ENCODE assay signal across 19 cellular contexts in genomic region chr15:45150997-45151396, GRCh38. TPM values are rescaled to one million over a fixed set of nuclear protein-coding genes. Genes with fewer than 3 reads are reported as not detected.
DNase-seq lines count a peak whose midpoint lies in the region; ATAC-seq and TF ChIP-seq lines count a peak whose summit lies in the region.
"Had no signal": no experiment of that assay in that cellular context is flagged by ENCODE, and none has a peak within 500 bp of the region (broad histone marks: within the 10 kb centered on the region; RNA-seq: fewer than 3 reads in every experiment).

No MANE protein-coding gene starts in this region.

- H3K27ac ChIP-seq in neural progenitor cell, result no peak overlapping the region
- no peak overlapping the region for H3K27ac ChIP-seq in aorta (ENCODE audit: low read depth in 1 of 2, low read length in 2 of 2)
- H3K27ac ChIP-seq: C4-2B, GM23248 had no signal

- no peaks in the 10 kb centered on the region for H3K36me3 Mint-ChIP-seq in activated T-helper 17 cell treated with anti-CD3 and anti-CD28 coated beads, Interleukin-2, amount 50 U/mL, for 72 hours (ENCODE audit: low read depth)
- no peaks in the 10 kb centered on the region for H3K36me3 Mint-ChIP-seq in neural progenitor cell
- H3K36me3 Mint-ChIP-seq: CD4-positive, CD25-positive, alpha-beta regulatory T cell had no signal

- no peaks in the 10 kb centered on the region for H3K27me3 Mint-ChIP-seq in activated T-helper 17 cell treated with anti-CD3 and anti-CD28 coated beads, Interleukin-2, amount 50 U/mL, for 72 hours
- H3K27me3 Mint-ChIP-seq in neural progenitor cell (ENCODE audit: insufficient read depth, low read depth), result peaks cover 12% of the 10 kb centered on the region
- H3K27me3 Mint-ChIP-seq: CD4-positive, CD25-positive, alpha-beta regulatory T cell had no signal

- H3K4me3 ChIP-seq in neural progenitor cell (no peak overlapping the region), aorta (ENCODE audit: low read length in 2 of 2) (no peak overlapping the region)
- H3K4me3 ChIP-seq: GM23248 had no signal

- no peaks in the 10 kb centered on the region for H3K27me3 ChIP-seq in neural progenitor cell
- H3K27me3 ChIP-seq in aorta (ENCODE audit: control insufficient read depth in 1 of 2, insufficient read depth in 2 of 2, low read length in 1 of 2), result no peaks in the 10 kb centered on the region

- H3K9me3 ChIP-seq in neural progenitor cell (ENCODE audit: low read depth), result no peaks in the 10 kb centered on the region
- H3K9me3 ChIP-seq in aorta (ENCODE audit: control insufficient read depth, low read length), result no peaks in the 10 kb centered on the region
- H3K9me3 ChIP-seq: Caco-2 had no signal

- peak overlapping the region; percentile 21 for H3K27ac Mint-ChIP-seq in activated T-helper 17 cell treated with anti-CD3 and anti-CD28 coated beads, Interleukin-2, amount 50 U/mL, for 72 hours
- H3K27ac Mint-ChIP-seq in neural progenitor cell, result peak overlapping the region; percentile 34
- H3K27ac Mint-ChIP-seq: CD4-positive, CD25-positive, alpha-beta regulatory T cell; CD8-positive, alpha-beta T cell had no signal

- 85 to 91% methylated on average over 6 of the region's 6 CpGs for WGBS in aorta, 2 donors

- H3K4me3 Mint-ChIP-seq in activated T-helper 17 cell treated with anti-CD3 and anti-CD28 coated beads, Interleukin-2, amount 50 U/mL, for 72 hours, result no peak overlapping the region
- no peak overlapping the region for H3K4me3 Mint-ChIP-seq in neural progenitor cell
- H3K4me3 Mint-ChIP-seq: CD4-positive, CD25-positive, alpha-beta regulatory T cell; CD8-positive, alpha-beta T cell had no signal

- ATAC-seq in activated T-helper 17 cell treated with anti-CD3 and anti-CD28 coated beads, Interleukin-2, amount 50 U/mL, for 72 hours (replicated peaks), result no peak
- no peak for ATAC-seq in aorta (ENCODE audit: low FRiP score)
- ATAC-seq: CD8-positive, alpha-beta T cell had no signal

- H3K36me3 ChIP-seq in neural progenitor cell (no peaks in the 10 kb centered on the region), aorta (ENCODE audit: control insufficient read depth in 1 of 2, insufficient read depth in 2 of 2, low read length in 1 of 2) (no peaks in the 10 kb centered on the region)

- H3K9me3 Mint-ChIP-seq in activated T-helper 17 cell treated with anti-CD3 and anti-CD28 coated beads, Interleukin-2, amount 50 U/mL, for 72 hours, result no peaks in the 10 kb centered on the region
- peaks cover 2% of the 10 kb centered on the region for H3K9me3 Mint-ChIP-seq in neural progenitor cell
- H3K9me3 Mint-ChIP-seq: CD4-positive, CD25-positive, alpha-beta regulatory T cell; CD8-positive, alpha-beta T cell had no signal

- DNase-seq in neural progenitor cell (ENCODE audit: low spot score) (no peak), aorta (peak; percentile 12 to 35), NCI-H524 (lab: John Stamatoyannopoulos, UW) (no peak), C1 segment of cervical spinal cord (lab: John Stamatoyannopoulos, UW) (no peak), NCI-H187 treated with DMSO at 0.1 percent for 48 hours (lab: John Stamatoyannopoulos, UW) (no peak)
- DNase-seq: Caco-2; CD4-positive, CD25-positive, alpha-beta regulatory T cell; CD8-positive, alpha-beta T cell; DMS153; DND-41; H7; HCEC 1CT had no signal

- H3K79me2 ChIP-seq in neural progenitor cell (ENCODE audit: low read depth), result no peaks in the 10 kb centered on the region

- H2AFZ ChIP-seq in neural progenitor cell (replicated peaks), result no peak overlapping the region
- H2AFZ ChIP-seq: GM23248 had no signal

- no peaks in the 10 kb centered on the region for H4K20me1 ChIP-seq in neural progenitor cell (ENCODE audit: low read depth)

- no peak for TF ChIP-seq CTCF in neural progenitor cell (IDR thresholded peaks at IDR 0.05)

- H3K4me1 ChIP-seq in neural progenitor cell, result peaks cover 13% of the 10 kb centered on the region
- H3K4me1 ChIP-seq in aorta (ENCODE audit: control insufficient read depth in 1 of 2, insufficient read depth in 2 of 2, low read length in 2 of 2), result no peaks in the 10 kb centered on the region

- H3F3A ChIP-seq in neural progenitor cell (ENCODE audit: low read depth), result no peaks in the 10 kb centered on the region

- no peak overlapping the region for H3K9ac ChIP-seq in neural progenitor cell
- H3K9ac ChIP-seq: GM23248 had no signal

- no peaks in the 10 kb centered on the region for H3K4me1 Mint-ChIP-seq in activated T-helper 17 cell treated with anti-CD3 and anti-CD28 coated beads, Interleukin-2, amount 50 U/mL, for 72 hours
- H3K4me1 Mint-ChIP-seq in neural progenitor cell, result peaks cover 21% of the 10 kb centered on the region

- intact Hi-C loops in aorta (cut with DNase I), result no loop called here

- no peak overlapping the region for H3K4me2 ChIP-seq in neural progenitor cell

RNA-seq across cellular contexts. Expression of gene DUOX1, which starts 21.2 kb away (rescaled TPM):
- under 1 TPM; 0.06 to 0.42 TPM for total RNA-seq in activated T-helper 17 cell treated with anti-CD3 and anti-CD28 coated beads, Interleukin-2, amount 50 U/mL, for 72 hours
- total RNA-seq in neural progenitor cell (ENCODE audit: low replicate concordance), result 0.09 and 0.30 TPM in 2 replicates
- total RNA-seq in aorta, result 1 to 10 TPM in 1 of 2 donors, under 1 TPM in 1; 0.71 to 4.5 TPM
- under 1 TPM; 0.13 to 0.46 TPM for polyA plus RNA-seq in aorta
- total RNA-seq: A172; CD4-positive, CD25-positive, alpha-beta regulatory T cell; CD8-positive, alpha-beta T cell had no signal

RNA-seq across cellular contexts. Expression of gene DUOXA1, which starts 21.3 kb away (rescaled TPM):
- total RNA-seq in activated T-helper 17 cell treated with anti-CD3 and anti-CD28 coated beads, Interleukin-2, amount 50 U/mL, for 72 hours, result under 1 TPM in 1 of 2 donors, not detected in 1; 0.58 TPM
- total RNA-seq in neural progenitor cell (ENCODE audit: low replicate concordance) (not detected in 2 replicates), aorta (1 to 10 TPM in 1 of 2 donors, under 1 TPM in 1; 0.23 to 4.9 TPM)
- polyA plus RNA-seq in aorta, result under 1 TPM; 0.38 to 0.43 TPM
- total RNA-seq: A172; Caco-2; CD4-positive, CD25-positive, alpha-beta regulatory T cell; CD8-positive, alpha-beta T cell; H1; H7 had no signal
- polyA plus RNA-seq: BJ; CD4-positive, CD25-positive, alpha-beta regulatory T cell had no signal

RNA-seq across cellular contexts. Expression of gene SHF, which starts 36.8 kb away (rescaled TPM):
- total RNA-seq in activated T-helper 17 cell treated with anti-CD3 and anti-CD28 coated beads, Interleukin-2, amount 50 U/mL, for 72 hours, result 100 to 1,000 TPM in 1 of 2 donors, 1 to 10 TPM in 1; 2.7 to 111 TPM
- total RNA-seq in neural progenitor cell (ENCODE audit: low replicate concordance), result 32.2 and 53.7 TPM in 2 replicates
- total RNA-seq in aorta, result 10 to 100 TPM; 13.8 to 19.0 TPM
- polyA plus RNA-seq in aorta, result 10 to 100 TPM in 1 of 2 donors, 1 to 10 TPM in 1; 4.3 to 12.7 TPM
- total RNA-seq: A172 had no signal

RNA-seq across cellular contexts. Expression of gene DUOXA2, which starts 36.9 kb away (rescaled TPM):
- under 1 TPM in 1 of 2 donors, not detected in 1; 0.13 TPM for total RNA-seq in activated T-helper 17 cell treated with anti-CD3 and anti-CD28 coated beads, Interleukin-2, amount 50 U/mL, for 72 hours
- not detected in 2 replicates for total RNA-seq in neural progenitor cell (ENCODE audit: low replicate concordance)
- not detected for total RNA-seq in aorta
- under 1 TPM in 1 of 2 donors, not detected in 1; 0.13 TPM for polyA plus RNA-seq in aorta
- total RNA-seq: A172; A673; CD4-positive, CD25-positive, alpha-beta regulatory T cell; CD8-positive, alpha-beta T cell; GM23248; H1; H7 had no signal
- polyA plus RNA-seq: BJ; CD4-positive, CD25-positive, alpha-beta regulatory T cell; GM23248 had no signal

RNA-seq across cellular contexts. Expression of gene DUOX2, which starts 37.0 kb away (rescaled TPM):
- total RNA-seq in activated T-helper 17 cell treated with anti-CD3 and anti-CD28 coated beads, Interleukin-2, amount 50 U/mL, for 72 hours, result under 1 TPM in 1 of 2 donors, not detected in 1; 0.21 TPM
- total RNA-seq in neural progenitor cell (ENCODE audit: low replicate concordance) (not detected in 2 replicates), aorta (1 to 10 TPM in 1 of 2 donors, under 1 TPM in 1; 0.65 to 2.6 TPM)
- polyA plus RNA-seq in aorta, result under 1 TPM; 0.03 to 0.13 TPM
- total RNA-seq: CD4-positive, CD25-positive, alpha-beta regulatory T cell; GM23248; H1; H7 had no signal
- polyA plus RNA-seq: BJ; CD4-positive, CD25-positive, alpha-beta regulatory T cell had no signal

Comparison
In these comparisons a context has a peak if more than half of its experiments do, and no peak if none do; other contexts are left out.
1. DNase-seq: peak in aorta (2 of 2); none in neural progenitor cell (single experiment), NCI-H524 (0 of 2), C1 segment of cervical spinal cord (0 of 14) and NCI-H187 treated with DMSO at 0.1 percent for 48 hours (single experiment).